18 cellular contexts compared by ENCODE assay signal in genomic region chr15:47504624-47505256, GRCh38.
DNase-seq lines count a peak whose midpoint lies in the region; ATAC-seq, FAIRE-seq and TF ChIP-seq lines count a peak whose summit lies in the region.
"Had no signal": no experiment of that assay in that cellular context is flagged by ENCODE, and none has a peak within 500 bp of the region (broad histone marks: within the 10 kb centered on the region; RNA-seq: fewer than 3 reads in every experiment).

No MANE protein-coding gene starts in this region.

- no peak overlapping the region for H3K4me3 Mint-ChIP-seq in glutamatergic neuron (ENCODE audit: unreplicated experiment)
- H3K4me3 Mint-ChIP-seq: activated T-cell treated with anti-CD3 and anti-CD28 coated beads, Interleukin-2, amount 50 U/mL, for 24 hours had no signal

- H3K27ac Mint-ChIP-seq in glutamatergic neuron (ENCODE audit: unreplicated experiment) = peak overlapping the region; percentile 69
- H3K27ac Mint-ChIP-seq: activated T-cell treated with anti-CD3 and anti-CD28 coated beads, Interleukin-2, amount 50 U/mL, for 24 hours; progenitor cell of endocrine pancreas had no signal

- peaks cover 69% of the 10 kb centered on the region for H3K4me1 Mint-ChIP-seq in glutamatergic neuron (ENCODE audit: low read depth, unreplicated experiment)

- no peak for TF ChIP-seq CTCF in glutamatergic neuron (IDR thresholded peaks at IDR 0.05; ENCODE audit: partially characterized antibody, unreplicated experiment)

- peaks cover 9% of the 10 kb centered on the region for H3K36me3 Mint-ChIP-seq in glutamatergic neuron (ENCODE audit: unreplicated experiment)

- no peak for FAIRE-seq in HTR-8/SVneo (lab: Jason Lieb, UNC)
- FAIRE-seq: bronchial epithelial cell, H54, kidney had no signal

- H3K9me3 Mint-ChIP-seq in glutamatergic neuron (ENCODE audit: unreplicated experiment) = peaks cover 14% of the 10 kb centered on the region
- H3K9me3 Mint-ChIP-seq: activated T-cell treated with anti-CD3 and anti-CD28 coated beads, Interleukin-2, amount 50 U/mL, for 24 hours had no signal

- peaks cover 8% of the 10 kb centered on the region for H3K27me3 Mint-ChIP-seq in glutamatergic neuron (ENCODE audit: unreplicated experiment)
- H3K27me3 Mint-ChIP-seq: activated T-cell treated with anti-CD3 and anti-CD28 coated beads, Interleukin-2, amount 50 U/mL, for 24 hours; progenitor cell of endocrine pancreas had no signal

- DNase-seq in NCI-H69 (lab: John Stamatoyannopoulos, UW) = peak; percentile 13
- peak; percentile 27 for DNase-seq in glutamatergic neuron
- peak; percentile 78 for DNase-seq in pons (ENCODE audit: low spot score)
- no peak for DNase-seq in HTR-8/SVneo (ENCODE audit: insufficient read length, low spot score)
- DNase-seq: activated CD4-positive, alpha-beta T cell treated with anti-CD3 and anti-CD28 coated beads, Interleukin-2, amount 50 U/mL, for 4 hours; activated T-cell treated with anti-CD3 and anti-CD28 coated beads, Interleukin-2, amount 50 U/mL, for 24 hours; BE2C; DMS79; heart right ventricle; kidney; NCI-H1092; stomach had no signal

- ATAC-seq in GM19043 (IDR thresholded peaks at IDR 0.05; ENCODE audit: low read depth, unreplicated experiment) (peak; percentile 65), HG02571 (IDR thresholded peaks at IDR 0.05; ENCODE audit: unreplicated experiment) (no peak), GM18858 (IDR thresholded peaks at IDR 0.05; ENCODE audit: unreplicated experiment) (no peak)
